In genomic region chr4:37455301-37456062, GRCh38 we compare ENCODE assay signal across 24 cellular contexts.
DNase-seq lines count a peak whose midpoint lies in the region; ATAC-seq and FAIRE-seq lines count a peak whose summit lies in the region.
"Had no signal": no experiment of that assay in that cellular context is flagged by ENCODE, and none has a peak within 500 bp of the region (broad histone marks: within the 10 kb centered on the region; RNA-seq: fewer than 3 reads in every experiment).

No MANE protein-coding gene starts in this region.

- H3K27me3 ChIP-seq in mucosa of stomach (ENCODE audit: control insufficient read depth, insufficient read depth, low read length) (no peaks in the 10 kb centered on the region), subcutaneous abdominal adipose tissue (ENCODE audit: control insufficient read depth in 5 of 5, insufficient read depth in 4 of 5, low read length in 5 of 5) (peaks cover 0 to 6% (median 2%) of the 10 kb centered on the region in 5 donors)

- peak; percentile 70 for DNase-seq in NCI-H526 treated with DMSO at 0.1 percent for 48 hours (lab: John Stamatoyannopoulos, UW)
- DNase-seq in activated CD4-positive, alpha-beta T cell treated with anti-CD3 and anti-CD28 coated beads, Interleukin-2, amount 50 U/mL, for 4 hours = no peak
- DNase-seq in NCI-H1694 (lab: John Stamatoyannopoulos, UW) = no peak
- DNase-seq in central memory CD4-positive, alpha-beta T cell = no peak
- DNase-seq: activated CD4-positive, alpha-beta T cell treated with anti-CD3 and anti-CD28 coated beads for 36 hours; CD4-positive, CD25-positive, alpha-beta regulatory T cell; cortex of kidney; DMS79; GOT3; heart right ventricle; MM.1S; NCI-H146; NCI-H748 treated with DMSO at 0.1 percent for 48 hours; retina; Right ventricle myocardium superior; stimulated activated CD8-positive, alpha-beta memory T cell treated with anti-CD3 and anti-CD28 coated beads, Interleukin-4, amount 100 ng/mL, for 48 hours had no signal

- ATAC-seq in GM19455 (IDR thresholded peaks at IDR 0.05; ENCODE audit: unreplicated experiment) = no peak
- ATAC-seq: activated CD4-positive, alpha-beta T cell treated with anti-CD3 and anti-CD28 coated beads for 36 hours; heart right ventricle had no signal

- H3K9me3 ChIP-seq in mucosa of stomach (ENCODE audit: control insufficient read depth, low read length) (no peaks in the 10 kb centered on the region), subcutaneous abdominal adipose tissue (ENCODE audit: control insufficient read depth in 5 of 5, low read length in 5 of 5) (peaks cover 0 to 3% (median 0%) of the 10 kb centered on the region in 5 donors)
- H3K9me3 ChIP-seq: heart right ventricle had no signal

- FAIRE-seq in islet of Langerhans (lab: Jason Lieb, UNC) = peak; percentile 72
- FAIRE-seq: endothelial cell of umbilical vein, GM12892, TTC549 had no signal

- H3K36me3 ChIP-seq in mucosa of stomach (ENCODE audit: control insufficient read depth, insufficient read depth, low read length) = no peaks in the 10 kb centered on the region
- H3K36me3 ChIP-seq in subcutaneous abdominal adipose tissue (ENCODE audit: control insufficient read depth in 5 of 5, insufficient read depth in 5 of 5, low read length in 5 of 5) = no peaks in the 10 kb centered on the region
- H3K36me3 ChIP-seq: heart right ventricle, neural progenitor cell had no signal

- H3K9ac ChIP-seq in mucosa of stomach (ENCODE audit: low read length) (peak overlapping the region; percentile 68), subcutaneous abdominal adipose tissue (ENCODE audit: low read length in 5 of 5) (peak overlapping the region in 1 of 5 donors; percentile 25)
- H3K9ac ChIP-seq: neural progenitor cell had no signal

- H3K4me3 ChIP-seq in mucosa of stomach (ENCODE audit: low read length) = peak overlapping the region; percentile 53
- H3K4me3 ChIP-seq in subcutaneous abdominal adipose tissue (ENCODE audit: low read depth in 1 of 5, low read length in 5 of 5) = peak overlapping the region in 3 of 5 donors; percentile 11 to 72 (median 14)
- H3K4me3 ChIP-seq: neural progenitor cell had no signal

- H3K4me1 ChIP-seq in mucosa of stomach (ENCODE audit: control insufficient read depth, insufficient read depth, low read length) (peaks cover 14% of the 10 kb centered on the region), subcutaneous abdominal adipose tissue (ENCODE audit: control insufficient read depth in 5 of 5, insufficient read depth in 5 of 5, low read length in 5 of 5) (peaks cover 0 to 28% (median 20%) of the 10 kb centered on the region in 5 donors)

- no peak overlapping the region for H3K27ac ChIP-seq in subcutaneous abdominal adipose tissue (ENCODE audit: low read depth, low read length)
- H3K27ac ChIP-seq: heart right ventricle, neural progenitor cell had no signal
